In genomic region chr15:42141246-42141645, GRCh38 we compare ENCODE assay signal across 29 cellular contexts. TPM values are rescaled to one million over a fixed set of nuclear protein-coding genes. Genes with fewer than 3 reads are reported as not detected.
DNase-seq lines count a peak whose midpoint lies in the region; ATAC-seq and TF ChIP-seq lines count a peak whose summit lies in the region.
"Had no signal": no experiment of that assay in that cellular context is flagged by ENCODE, and none has a peak within 500 bp of the region (broad histone marks: within the 10 kb centered on the region; RNA-seq: fewer than 3 reads in every experiment).

No MANE protein-coding gene starts in this region.

- no peaks in the 10 kb centered on the region for H3K9me3 Mint-ChIP-seq in activated naive CD8-positive, alpha-beta T cell treated with anti-CD3 and anti-CD28 coated beads, Interleukin-2, amount 10 ng/mL, durations not matched to agents 7 days and 5 days
- H3K9me3 Mint-ChIP-seq in activated naive CD8-positive, alpha-beta T cell treated with anti-CD3 and anti-CD28 coated beads for 36 hours: no peaks in the 10 kb centered on the region
- H3K9me3 Mint-ChIP-seq: CD4-positive, alpha-beta memory T cell had no signal

- H3K27me3 ChIP-seq in osteoblast (ENCODE audit: insufficient read depth, low read length): peaks cover 28% of the 10 kb centered on the region
- no peaks in the 10 kb centered on the region for H3K27me3 ChIP-seq in upper lobe of right lung
- H3K27me3 ChIP-seq: MG63 had no signal

- no peak overlapping the region for H2AFZ ChIP-seq in osteoblast (ENCODE audit: low read length)
- H2AFZ ChIP-seq: GM23338 had no signal

- H3K4me1 ChIP-seq in osteoblast (ENCODE audit: insufficient read depth, low read length) (no peaks in the 10 kb centered on the region), upper lobe of right lung (no peaks in the 10 kb centered on the region)

- H3K4me1 Mint-ChIP-seq in activated naive CD8-positive, alpha-beta T cell treated with anti-CD3 and anti-CD28 coated beads, Interleukin-2, amount 10 ng/mL, durations not matched to agents 7 days and 5 days: peaks cover 5% of the 10 kb centered on the region
- H3K4me1 Mint-ChIP-seq in activated naive CD8-positive, alpha-beta T cell treated with anti-CD3 and anti-CD28 coated beads for 36 hours: peaks cover 2% of the 10 kb centered on the region
- H3K4me1 Mint-ChIP-seq: GM23338, H9 had no signal

- POLR2A ChIA-PET in activated naive CD8-positive, alpha-beta T cell treated with anti-CD3 and anti-CD28 coated beads, Interleukin-2, amount 10 ng/mL, durations not matched to agents 7 days and 5 days (lab: Charles Lee): no interaction called here

- intact Hi-C loops in upper lobe of right lung (cut with DNase I): no loop called here

- H3K36me3 ChIP-seq in osteoblast (ENCODE audit: insufficient read depth, low read length) (no peaks in the 10 kb centered on the region), upper lobe of right lung (no peaks in the 10 kb centered on the region)
- H3K36me3 ChIP-seq: MG63 had no signal

- no peak overlapping the region for H3K4me3 Mint-ChIP-seq in activated naive CD8-positive, alpha-beta T cell treated with anti-CD3 and anti-CD28 coated beads, Interleukin-2, amount 10 ng/mL, durations not matched to agents 7 days and 5 days
- H3K4me3 Mint-ChIP-seq in activated naive CD8-positive, alpha-beta T cell treated with anti-CD3 and anti-CD28 coated beads for 36 hours: no peak overlapping the region
- H3K4me3 Mint-ChIP-seq: CD4-positive, alpha-beta memory T cell; GM23338; H9 had no signal

- H3K36me3 Mint-ChIP-seq in activated naive CD8-positive, alpha-beta T cell treated with anti-CD3 and anti-CD28 coated beads, Interleukin-2, amount 10 ng/mL, durations not matched to agents 7 days and 5 days: no peaks in the 10 kb centered on the region
- no peaks in the 10 kb centered on the region for H3K36me3 Mint-ChIP-seq in activated naive CD8-positive, alpha-beta T cell treated with anti-CD3 and anti-CD28 coated beads for 36 hours
- H3K36me3 Mint-ChIP-seq: CD4-positive, alpha-beta memory T cell had no signal

- no peak overlapping the region for H3K4me2 ChIP-seq in osteoblast (ENCODE audit: insufficient read depth, low read length)
- H3K4me2 ChIP-seq: GM23338 had no signal

- no peak overlapping the region for H3K4me3 ChIP-seq in osteoblast (ENCODE audit: insufficient read depth, low read length)
- no peak overlapping the region for H3K4me3 ChIP-seq in upper lobe of right lung
- H3K4me3 ChIP-seq: GM23338, MG63 had no signal

- TF ChIP-seq CTCF in osteoblast (IDR thresholded peaks at IDR 0.05; ENCODE audit: extremely low read depth, low read depth, low read length) (no peak), upper lobe of right lung (IDR thresholded peaks at IDR 0.05) (no peak)

- H3K9me3 ChIP-seq in osteoblast (ENCODE audit: low read depth, low read length): no peaks in the 10 kb centered on the region
- H3K9me3 ChIP-seq in upper lobe of right lung: no peaks in the 10 kb centered on the region
- H3K9me3 ChIP-seq: MG63 had no signal

- no peak for ATAC-seq in activated naive CD8-positive, alpha-beta T cell treated with anti-CD3 and anti-CD28 coated beads, Interleukin-2, amount 10 ng/mL, durations not matched to agents 7 days and 5 days (ENCODE audit: low read depth)
- ATAC-seq in upper lobe of right lung (no peak), HG03159 (IDR thresholded peaks at IDR 0.05; ENCODE audit: unreplicated experiment) (no peak)
- ATAC-seq: GM23338, PC-3 had no signal

- H3K27ac ChIP-seq in osteoblast (ENCODE audit: low read depth, low read length): no peak overlapping the region
- H3K27ac ChIP-seq in upper lobe of right lung: no peak overlapping the region

- peak; percentile 14 for DNase-seq in activated naive CD8-positive, alpha-beta T cell treated with anti-CD3 and anti-CD28 coated beads, Interleukin-2, amount 10 ng/mL, durations not matched to agents 7 days and 5 days
- DNase-seq in activated naive CD8-positive, alpha-beta T cell treated with anti-CD3 and anti-CD28 coated beads for 36 hours: no peak
- DNase-seq in islet precursor cell (peak; percentile 20), osteoblast (ENCODE audit: insufficient read length, low spot score, missing footprints) (peak; percentile 56), upper lobe of right lung (peak; percentile 40), NCI-H1694 treated with DMSO at 0.1 percent for 48 hours (lab: John Stamatoyannopoulos, UW) (no peak)
- DNase-seq: C1 segment of cervical spinal cord; CD4-positive, alpha-beta memory T cell; COR-L47; DMS53; IMR-90; KG1; MG63; NCI-H1105 treated with DMSO at 0.1 percent for 48 hours; NCI-H146; NCI-H2029; NCI-H446; NCI-H524 treated with DMSO at 0.1 percent for 48 hours; NCI-H774; NK-92 treated with Interleukin-12 subunit alpha and Interleukin-12 subunit beta, amount 100 ng/mL, for 24 hours; PC-3; SHP77 had no signal

- H4K20me1 ChIP-seq in osteoblast (ENCODE audit: insufficient read depth, low read length): no peaks in the 10 kb centered on the region

- H3K27ac Mint-ChIP-seq in activated naive CD8-positive, alpha-beta T cell treated with anti-CD3 and anti-CD28 coated beads, Interleukin-2, amount 10 ng/mL, durations not matched to agents 7 days and 5 days: no peak overlapping the region
- H3K27ac Mint-ChIP-seq in activated naive CD8-positive, alpha-beta T cell treated with anti-CD3 and anti-CD28 coated beads for 36 hours: no peak overlapping the region
- H3K27ac Mint-ChIP-seq: GM23338 had no signal

- H3K27me3 Mint-ChIP-seq in activated naive CD8-positive, alpha-beta T cell treated with anti-CD3 and anti-CD28 coated beads, Interleukin-2, amount 10 ng/mL, durations not matched to agents 7 days and 5 days: peaks cover 9% of the 10 kb centered on the region
- no peaks in the 10 kb centered on the region for H3K27me3 Mint-ChIP-seq in activated naive CD8-positive, alpha-beta T cell treated with anti-CD3 and anti-CD28 coated beads for 36 hours

- no peaks in the 10 kb centered on the region for H3K79me2 ChIP-seq in osteoblast (ENCODE audit: insufficient read depth, low read length)

RNA-seq across cellular contexts. Expression of gene PLA2G4F, which starts 15.2 kb away (rescaled TPM):
- total RNA-seq in activated naive CD8-positive, alpha-beta T cell treated with anti-CD3 and anti-CD28 coated beads, Interleukin-2, amount 10 ng/mL, durations not matched to agents 7 days and 5 days: not detected
- total RNA-seq in activated naive CD8-positive, alpha-beta T cell treated with anti-CD3 and anti-CD28 coated beads for 36 hours: not detected
- total RNA-seq in osteoblast (not detected in 2 replicates), upper lobe of right lung (104 TPM)
- total RNA-seq: A673; CD4-positive, alpha-beta memory T cell; Daoy; G401; GM23338; H9; IMR-90; RPMI7951 had no signal

RNA-seq across cellular contexts. Expression of gene PLA2G4D, which starts 46.9 kb away (rescaled TPM):
- total RNA-seq in activated naive CD8-positive, alpha-beta T cell treated with anti-CD3 and anti-CD28 coated beads, Interleukin-2, amount 10 ng/mL, durations not matched to agents 7 days and 5 days: not detected
- total RNA-seq in activated naive CD8-positive, alpha-beta T cell treated with anti-CD3 and anti-CD28 coated beads for 36 hours: not detected
- not detected in 2 replicates for total RNA-seq in osteoblast
- total RNA-seq in upper lobe of right lung: not detected
- total RNA-seq: A673; CD4-positive, alpha-beta memory T cell; Daoy; IMR-90; RPMI7951 had no signal

Comparison
In these comparisons a context has a peak if more than half of its experiments do, and no peak if none do; other contexts are left out.
1. DNase-seq: peak in activated naive CD8-positive, alpha-beta T cell treated with anti-CD3 and anti-CD28 coated beads, Interleukin-2, amount 10 ng/mL, durations not matched to agents 7 days and 5 days (single experiment), islet precursor cell (single experiment), osteoblast (single experiment) and upper lobe of right lung (single experiment); none in activated naive CD8-positive, alpha-beta T cell treated with anti-CD3 and anti-CD28 coated beads for 36 hours (single experiment) and NCI-H1694 treated with DMSO at 0.1 percent for 48 hours (single experiment).
2. RNA of gene PLA2G4F, which starts 15.2 kb away (total RNA-seq): 104 TPM in upper lobe of right lung (single experiment); not detected in activated naive CD8-positive, alpha-beta T cell treated with anti-CD3 and anti-CD28 coated beads, Interleukin-2, amount 10 ng/mL, durations not matched to agents 7 days and 5 days, not detected in activated naive CD8-positive, alpha-beta T cell treated with anti-CD3 and anti-CD28 coated beads for 36 hours and not detected in osteoblast; every median in the first group is over 10 times any median in the second.